ENCODE assay signal across 20 cellular contexts in genomic region chr18:35938158-35938557, GRCh38.
DNase-seq lines count a peak whose midpoint lies in the region; ATAC-seq and TF ChIP-seq lines count a peak whose summit lies in the region.
"Had no signal": no experiment of that assay in that cellular context is flagged by ENCODE, and none has a peak within 500 bp of the region (broad histone marks: within the 10 kb centered on the region; RNA-seq: fewer than 3 reads in every experiment).

No MANE protein-coding gene starts in this region.

- no peak overlapping the region for H3K23ac ChIP-seq in mesenchymal stem cell (ENCODE audit: low read length in 2 of 2)

- TF ChIP-seq CTCF in PC-9 (conservative IDR thresholded peaks at IDR 0.05), result no peak
- TF ChIP-seq CTCF in choroid plexus epithelial cell (conservative IDR thresholded peaks at IDR 0.05; ENCODE audit: low read depth, low read length), result no peak

- H2BK120ac ChIP-seq in mesenchymal stem cell (ENCODE audit: low read depth, low read length), result no peak overlapping the region

- H2BK12ac ChIP-seq in mesenchymal stem cell (ENCODE audit: low read length in 2 of 2), result no peak overlapping the region

- H3K36me3 ChIP-seq in PC-9 (ENCODE audit: low read depth) (no peaks in the 10 kb centered on the region), mesenchymal stem cell (ENCODE audit: control insufficient read depth in 1 of 2, insufficient read depth in 2 of 2, low read depth in 1 of 2, low read length in 2 of 2) (no peaks in the 10 kb centered on the region)
- H3K36me3 ChIP-seq: BLaER1 treated with 17β-estradiol and CSF1 and Interleukin-3, amounts not matched to agents 10 nM and 100 nM; neutrophil; right lobe of liver had no signal

- DNase-seq in PC-9, result peak in 1 of 2 experiments; percentile 65
- DNase-seq in choroid plexus epithelial cell (ENCODE audit: low read depth), result peak; percentile 10
- DNase-seq in mesenchymal stem cell, result no peak
- DNase-seq in NCI-H146 treated with DMSO at 0.1 percent for 48 hours (lab: John Stamatoyannopoulos, UW; ENCODE audit: unreplicated experiment), result no peak
- DNase-seq in NCI-H1930 (lab: John Stamatoyannopoulos, UW), result no peak
- DNase-seq: activated CD4-positive, alpha-beta memory T cell treated with anti-CD3 and anti-CD28 coated beads for 36 hours; activated naive CD8-positive, alpha-beta T cell treated with anti-CD3 and anti-CD28 coated beads, Interleukin-2, amount 10 ng/mL, durations not matched to agents 7 days and 5 days; activated T-cell treated with anti-CD3 and anti-CD28 coated beads, Interleukin-2, amount 50 U/mL, for 48 hours; cerebellar nuclear complex; DMS79 treated with DMSO at 0.1 percent for 48 hours; MV-4-11; NCI-H2171 treated with DMSO at 0.1 percent for 48 hours; right lobe of liver; stimulated activated CD4-positive, alpha-beta T cell treated with anti-CD3 and anti-CD28 coated beads, Interleukin-4, amount 100 ng/mL, for 1 hour; stimulated activated CD8-positive, alpha-beta memory T cell treated with anti-CD3 and anti-CD28 coated beads, Interleukin-4, amount 100 ng/mL, for 48 hours had no signal

- H3K27me3 ChIP-seq in PC-9 (ENCODE audit: insufficient read depth, low read depth) (no peaks in the 10 kb centered on the region), mesenchymal stem cell (ENCODE audit: control insufficient read depth in 1 of 2, insufficient read depth in 1 of 2, low read length in 2 of 2) (peaks cover 0 to 2% of the 10 kb centered on the region in 2 experiments)
- H3K27me3 ChIP-seq: BLaER1 treated with 17β-estradiol and CSF1 and Interleukin-3, amounts not matched to agents 10 nM and 100 nM; neutrophil; right lobe of liver had no signal

- H3K4me3 ChIP-seq in PC-9 (no peak overlapping the region), choroid plexus epithelial cell (ENCODE audit: low read depth, low read length) (no peak overlapping the region), mesenchymal stem cell (ENCODE audit: insufficient read depth in 1 of 2, low read depth in 1 of 2, low read length in 2 of 2) (no peak overlapping the region)
- H3K4me3 ChIP-seq: BLaER1 treated with 17β-estradiol and CSF1 and Interleukin-3, amounts not matched to agents 10 nM and 100 nM; right lobe of liver had no signal

- no peak overlapping the region for H2AK5ac ChIP-seq in mesenchymal stem cell (ENCODE audit: low read length, severe bottlenecking)

- H4K8ac ChIP-seq in mesenchymal stem cell (ENCODE audit: low read length), result no peak overlapping the region

- H3K9me2 ChIP-seq in PC-9 (ENCODE audit: insufficient read depth), result no peaks in the 10 kb centered on the region

- no peak overlapping the region for H2BK5ac ChIP-seq in mesenchymal stem cell (ENCODE audit: low read depth, low read length, poor library complexity, severe bottlenecking)

- H3K9me3 ChIP-seq in PC-9 (ENCODE audit: insufficient read depth, low read depth), result no peaks in the 10 kb centered on the region
- H3K9me3 ChIP-seq in mesenchymal stem cell (ENCODE audit: control insufficient read depth, low read length), result no peaks in the 10 kb centered on the region
- H3K9me3 ChIP-seq: BLaER1 treated with 17β-estradiol and CSF1 and Interleukin-3, amounts not matched to agents 10 nM and 100 nM; neutrophil; right lobe of liver had no signal

- CTCF ChIA-PET in PC-9 (lab: Charles Lee), result no interaction called here

- no peaks in the 10 kb centered on the region for H4K20me1 ChIP-seq in PC-9 (ENCODE audit: insufficient read depth)
- H4K20me1 ChIP-seq: BLaER1 treated with 17β-estradiol and CSF1 and Interleukin-3, amounts not matched to agents 10 nM and 100 nM had no signal

- POLR2A ChIA-PET in PC-9 (lab: Charles Lee; ENCODE audit: unreplicated experiment), result interaction anchor here (0.6 kb wide), 1 partner anchor 34 kb away, joined by 3 read pairs; no protein-coding TSS in a partner anchor

- peaks cover 12% of the 10 kb centered on the region for H3K4me1 ChIP-seq in PC-9 (replicated peaks; ENCODE audit: insufficient read depth)
- H3K4me1 ChIP-seq in mesenchymal stem cell (ENCODE audit: control insufficient read depth, insufficient read depth, low read depth, low read length), result peaks cover 8% of the 10 kb centered on the region
- H3K4me1 ChIP-seq: right lobe of liver had no signal

- H3K14ac ChIP-seq in mesenchymal stem cell (ENCODE audit: low read length in 2 of 2), result no peak overlapping the region

- no peak overlapping the region for H3K9ac ChIP-seq in mesenchymal stem cell (ENCODE audit: low read length)
- H3K9ac ChIP-seq: BLaER1 treated with 17β-estradiol and CSF1 and Interleukin-3, amounts not matched to agents 10 nM and 100 nM had no signal

- peak; percentile 55 for ATAC-seq in GM18868 (IDR thresholded peaks at IDR 0.05; ENCODE audit: unreplicated experiment)
- no peak for ATAC-seq in HG03354 (IDR thresholded peaks at IDR 0.05; ENCODE audit: poor library complexity, severe bottlenecking, unreplicated experiment)
- no peak for ATAC-seq in GM19351 (IDR thresholded peaks at IDR 0.05; ENCODE audit: unreplicated experiment)

- no peaks in the 10 kb centered on the region for H3K79me1 ChIP-seq in mesenchymal stem cell (replicated peaks; ENCODE audit: low read length, poor library complexity, severe bottlenecking)

- H3F3A ChIP-seq in PC-9 (ENCODE audit: insufficient read depth, low read depth), result no peaks in the 10 kb centered on the region; the same call in 1 of the 2 replicates

- peak overlapping the region; percentile 38; the same call in 1 of the 2 replicates for H3K27ac ChIP-seq in PC-9
- H3K27ac ChIP-seq in mesenchymal stem cell (ENCODE audit: low read length, poor library complexity, severe bottlenecking), result peak overlapping the region; percentile 7
- H3K27ac ChIP-seq: neutrophil, right lobe of liver had no signal

- H3K4ac ChIP-seq in mesenchymal stem cell (ENCODE audit: low read depth in 1 of 2, low read length in 2 of 2), result no peak overlapping the region

- intact Hi-C loops in PC-9 (cut with micrococcal nuclease; ENCODE audit: unreplicated experiment), result loop anchor here (5.0 kb wide), 1 partner anchor 186 kb away; no protein-coding TSS in a partner anchor

- no peak overlapping the region for H3K18ac ChIP-seq in mesenchymal stem cell (ENCODE audit: low read depth in 1 of 2, low read length in 2 of 2)

- H4K91ac ChIP-seq in mesenchymal stem cell (ENCODE audit: low read length), result no peak overlapping the region

- WGBS in mesenchymal stem cell, result 71% methylated on average over 1 of the region's 1 CpG

- H3K4me2 ChIP-seq in PC-9, result peak overlapping the region; percentile 31; the same call in 1 of the 2 replicates
- no peak overlapping the region for H3K4me2 ChIP-seq in mesenchymal stem cell (ENCODE audit: low read length, poor library complexity, severe bottlenecking)
- H3K4me2 ChIP-seq: BLaER1 treated with 17β-estradiol and CSF1 and Interleukin-3, amounts not matched to agents 10 nM and 100 nM had no signal

- BruUV-seq in PC-9 (replicated peaks; lab: Mats Ljungman, UMichigan), result no TSS peak

- H3K79me2 ChIP-seq in PC-9 (ENCODE audit: low read depth), result no peaks in the 10 kb centered on the region

- H2BK15ac ChIP-seq in mesenchymal stem cell (ENCODE audit: low read depth, poor library complexity, severe bottlenecking), result no peak overlapping the region

- H2AFZ ChIP-seq in PC-9 (no peak overlapping the region), mesenchymal stem cell (ENCODE audit: low read depth, low read length) (no peak overlapping the region)
